Comparison of ENCODE assay signal across 8 cellular contexts in genomic region chr19:13835791-13836723, GRCh38. TPM values are rescaled to one million over a fixed set of nuclear protein-coding genes. Genes with fewer than 3 reads are reported as not detected.
DNase-seq lines count a peak whose midpoint lies in the region; ATAC-seq, FAIRE-seq and TF ChIP-seq lines count a peak whose summit lies in the region.

No MANE protein-coding gene starts in this region.

- H3K4me3 ChIP-seq in HEK293 (ENCODE audit: low read depth, low read length) (no peak overlapping the region), fibroblast of lung (replicated peaks in 1 of 4; ENCODE audit: control extremely low read depth in 1 of 4, insufficient read depth in 1 of 4, low read depth in 3 of 4, low read length in 4 of 4) (no peak overlapping the region), smooth muscle cell (no peak overlapping the region)

- DNase-seq in T-cell (peak in 5 of 34 experiments; percentile 25 to 45 (median 40)), fibroblast of lung (ENCODE audit: low read depth in 2 of 2) (no peak), smooth muscle cell (lab: John Stamatoyannopoulos, UW; ENCODE audit: unreplicated experiment) (no peak), H54 (ENCODE audit: insufficient read length, low spot score) (no peak), DMS53 (lab: John Stamatoyannopoulos, UW) (no peak)
- no peak for DNase-seq in central memory CD4-positive, alpha-beta T cell

- H3K36me3 ChIP-seq in HEK293 (ENCODE audit: control insufficient read depth in 2 of 2, insufficient read depth in 1 of 2, low read length in 2 of 2) (peaks cover 0 to 17% of the 10 kb centered on the region in 2 experiments; a peak in 1 of 3 replicates), fibroblast of lung (ENCODE audit: control insufficient read depth, insufficient read depth, low read length) (peaks cover 26% of the 10 kb centered on the region), smooth muscle cell (ENCODE audit: low read depth) (no peaks in the 10 kb centered on the region)

- no peak overlapping the region for H3K4me2 ChIP-seq in fibroblast of lung (ENCODE audit: extremely low read depth, insufficient read depth, low read length)
- peak overlapping the region; percentile 47 for H3K4me2 ChIP-seq in smooth muscle cell

- no peak for TF ChIP-seq POLR2A in H54 (IDR thresholded peaks at IDR 0.05; ENCODE audit: low read depth, low read length)

- CTCF ChIA-PET in HEK293 (lab: Yijun Ruan, JAX) (interaction anchor here (0.5 to 2.7 kb wide), 10 partner anchors 9 to 545 kb away, joined by 3 to 15 read pairs (median 3); partner anchors contain the start of gene ADGRE5), T-cell (lab: Charles Lee) (interaction anchor here (0.5 to 1.7 kb wide), 9 partner anchors 10 to 606 kb away, joined by 3 to 8 read pairs (median 4); a partner anchor contains a TSS)

- H3K9me3 Mint-ChIP-seq in T-cell = no peaks in the 10 kb centered on the region

- no peaks in the 10 kb centered on the region for H4K20me1 ChIP-seq in fibroblast of lung (ENCODE audit: control insufficient read depth, extremely low read depth, insufficient read depth, low read length)
- H4K20me1 ChIP-seq in smooth muscle cell (ENCODE audit: low read depth) = peaks cover 100% of the 10 kb centered on the region

- peaks cover 69% of the 10 kb centered on the region for H3K79me2 ChIP-seq in fibroblast of lung (ENCODE audit: control insufficient read depth, insufficient read depth, low read length)
- H3K79me2 ChIP-seq in smooth muscle cell (ENCODE audit: low read depth) = peaks cover 56% of the 10 kb centered on the region

- H2AFZ ChIP-seq in fibroblast of lung (ENCODE audit: low read length) = no peak overlapping the region
- no peak overlapping the region for H2AFZ ChIP-seq in smooth muscle cell (ENCODE audit: low read depth)

- H3K27me3 ChIP-seq in fibroblast of lung (ENCODE audit: control insufficient read depth, insufficient read depth, low read length) = no peaks in the 10 kb centered on the region
- no peaks in the 10 kb centered on the region for H3K27me3 ChIP-seq in smooth muscle cell (ENCODE audit: low read depth)

- H3K9me3 ChIP-seq in HEK293 (ENCODE audit: control insufficient read depth, insufficient read depth, low read depth, low read length) (no peaks in the 10 kb centered on the region), fibroblast of lung (ENCODE audit: control insufficient read depth, insufficient read depth, low read depth, low read length) (no peaks in the 10 kb centered on the region), smooth muscle cell (replicated peaks; ENCODE audit: low read depth) (no peaks in the 10 kb centered on the region)

- peaks cover 54 to 71% (median 63%) of the 10 kb centered on the region in 3 donors for H3K4me1 Mint-ChIP-seq in T-cell

- FAIRE-seq in H54 (lab: Jason Lieb, UNC) = no peak

- TF ChIP-seq CTCF in HEK293 (tag by site-specific recombination; IDR thresholded peaks at IDR 0.05) = no peak
- TF ChIP-seq CTCF in fibroblast of lung (conservative IDR thresholded peaks at IDR 0.05 in 1 of 2, IDR thresholded peaks at IDR 0.05 in 1 of 2; ENCODE audit: low read depth in 1 of 2, low read length in 2 of 2) = no peak
- no peak for TF ChIP-seq CTCF in smooth muscle cell (IDR thresholded peaks at IDR 0.05; ENCODE audit: borderline replicate concordance, insufficient read depth, poor library complexity, severe bottlenecking)

- H3K27ac ChIP-seq in HEK293 (ENCODE audit: extremely low read depth, low read depth, low read length) (no peak overlapping the region), fibroblast of lung (ENCODE audit: insufficient read depth, low read length) (peak overlapping the region; percentile 82), smooth muscle cell (ENCODE audit: low read depth) (peak overlapping the region; percentile 100)

- peak overlapping the region; percentile 21 to 83 (median 53) for H3K4me3 Mint-ChIP-seq in T-cell

- WGBS in smooth muscle cell (ENCODE audit: low lambda C conversion rate) = 88% methylated on average over 18 of the region's 21 CpGs

- H3K9ac ChIP-seq in fibroblast of lung (ENCODE audit: insufficient read depth, low read length) (peak overlapping the region; percentile 32), smooth muscle cell (ENCODE audit: low read depth) (no peak overlapping the region)

- no peaks in the 10 kb centered on the region for H3K27me3 Mint-ChIP-seq in T-cell

- no peaks in the 10 kb centered on the region for H3K4me1 ChIP-seq in HEK293 (ENCODE audit: control insufficient read depth, insufficient read depth, low read length)
- peaks cover 32% of the 10 kb centered on the region for H3K4me1 ChIP-seq in fibroblast of lung (ENCODE audit: control insufficient read depth, extremely low read depth, insufficient read depth, low read length)
- peaks cover 7% of the 10 kb centered on the region for H3K4me1 ChIP-seq in smooth muscle cell (ENCODE audit: low read depth)

- H3K27ac Mint-ChIP-seq in T-cell = peak overlapping the region; percentile 93 to 96

- H3F3A ChIP-seq in smooth muscle cell (ENCODE audit: low read depth) = peaks cover 68% of the 10 kb centered on the region

- ATAC-seq in T-cell (replicated peaks in 1 of 4) (no peak), HG03139 (IDR thresholded peaks at IDR 0.05; ENCODE audit: unreplicated experiment) (no peak)

- POLR2A ChIA-PET in HEK293 (lab: Yijun Ruan, JAX) = interaction anchor here (0.6 to 2.3 kb wide), 10 partner anchors 11 to 85 kb away, joined by 3 to 9 read pairs (median 4); partner anchors contain the start of gene ZSWIM4
- POLR2A ChIA-PET in T-cell (lab: Charles Lee) = interaction anchor here (0.6 to 3.4 kb wide), 8 partner anchors 11 to 533 kb away, joined by 3 to 22 read pairs (median 4); no protein-coding TSS in a partner anchor

- peaks cover 11% of the 10 kb centered on the region for H3K36me3 Mint-ChIP-seq in T-cell

TF ChIP-seq in HEK293, 187 proteins besides CTCF, POLR2A, EP300 and RAD21:
- TF ChIP-seq ZNF292 (tag by site-specific recombination; IDR thresholded peaks at IDR 0.05; ENCODE audit: borderline replicate concordance, low read depth) = no peak
- no peak for TF ChIP-seq ZSCAN4 (tag by site-specific recombination; IDR thresholded peaks at IDR 0.05)
- 0 out of 2 replicates have a peak, but pooled peaks have one; percentile 16 for TF ChIP-seq ZFHX2 (tag by site-specific recombination; conservative IDR thresholded peaks at IDR 0.05)
- 0 out of 2 replicates have a peak, but pooled peaks have one; percentile 23 for TF ChIP-seq SP2 (tag by site-specific recombination; IDR thresholded peaks at IDR 0.05)
- no peak for TF ChIP-seq ZNF777 (tag by site-specific recombination; IDR thresholded peaks at IDR 0.05; ENCODE audit: borderline replicate concordance)
- TF ChIP-seq GLIS1 (tag by site-specific recombination; IDR thresholded peaks at IDR 0.05) = peak; percentile 83
- no peak for TF ChIP-seq OSR2 (tag by site-specific recombination; IDR thresholded peaks at IDR 0.05)
- TF ChIP-seq ZNF132 (tag by site-specific recombination; IDR thresholded peaks at IDR 0.05; ENCODE audit: borderline replicate concordance) = no peak
- TF ChIP-seq ZNF624 (tag by site-specific recombination; IDR thresholded peaks at IDR 0.05) = no peak
- no peak for TF ChIP-seq ZFP37 (tag by site-specific recombination; IDR thresholded peaks at IDR 0.05)
- peak; percentile 87; the same call in 1 of the 2 replicates for TF ChIP-seq HIC1 (tag by site-specific recombination; IDR thresholded peaks at IDR 0.05)
- TF ChIP-seq ZNF558 (tag by site-specific recombination; IDR thresholded peaks at IDR 0.05) = no peak
- TF ChIP-seq ZNF529 (tag by site-specific recombination; IDR thresholded peaks at IDR 0.05; ENCODE audit: insufficient replicate concordance) = no peak
- peak; percentile 97 for TF ChIP-seq ZIC2 (tag by site-specific recombination; IDR thresholded peaks at IDR 0.05)
TF ChIP-seq in HEK293: peak in this region for 5.

RNA-seq across cellular contexts. Expression of gene ZSWIM4, which starts 40.8 kb away (rescaled TPM):
- total RNA-seq in T-cell (1 to 10 TPM; 5.4 to 9.8 (median 9.0) TPM), fibroblast of lung (5.6 and 6.7 TPM in 2 replicates), smooth muscle cell (3.0 and 4.7 TPM in 2 replicates)
- polyA plus RNA-seq in fibroblast of lung (1.6 and 2.0 TPM in 2 replicates), smooth muscle cell (5.8 and 8.2 TPM in 2 replicates)
- 2.8 and 3.3 TPM in 2 replicates for polyA plus RNA-seq in fibroblast of lung (2012)
- polyA minus RNA-seq in fibroblast of lung (ENCODE audit: low replicate concordance) = 4.4 and 6.1 TPM in 2 replicates

RNA-seq across cellular contexts. Expression of gene NANOS3, which starts 40.9 kb away (rescaled TPM):
- 1 to 10 TPM in 3 of 5 donors, under 1 TPM in 1, not detected in 1; 0.85 to 2.3 (median 1.5) TPM for total RNA-seq in T-cell
- not detected in 2 replicates for total RNA-seq in fibroblast of lung
- polyA plus RNA-seq in fibroblast of lung = not detected in 2 replicates
- polyA plus RNA-seq in fibroblast of lung (2012) = 0.83 and 1.5 TPM in 2 replicates
- polyA minus RNA-seq in fibroblast of lung (ENCODE audit: low replicate concordance) = not detected in 2 replicates
- not detected in 2 replicates for total RNA-seq in smooth muscle cell
- polyA plus RNA-seq in smooth muscle cell = 2.7 and 2.8 TPM in 2 replicates
